35 cellular contexts compared by ENCODE assay signal in genomic region chr9:76529667-76530066, GRCh38.
"Had no signal": no experiment of that assay in that cellular context is flagged by ENCODE, and none has a peak within 500 bp of the region (broad histone marks: within the 10 kb centered on the region; RNA-seq: fewer than 3 reads in every experiment).

No MANE protein-coding gene starts in this region.

- H3K9me3 Mint-ChIP-seq: activated naive CD4-positive, alpha-beta T cell treated with anti-CD3 and anti-CD28 coated beads, Interleukin-2, amount 10 ng/mL, durations not matched to agents 7 days and 5 days; activated naive CD8-positive, alpha-beta T cell treated with anti-CD3 and anti-CD28 coated beads, Interleukin-2, amount 10 ng/mL, durations not matched to agents 7 days and 5 days; activated T-helper 1 cell treated with anti-CD3 and anti-CD28 coated beads, Interleukin-12 subunit alpha, Interleukin-12 subunit beta, Interleukin-2, Interleukin-4 antibody, amounts not matched to agents 30 ng/mL and 10 ng/mL and 1 ng/mL, durations not matched to agents 14 hours and 24 hours and 36 hours; immature natural killer cell; naive thymus-derived CD4-positive, alpha-beta T cell; neural progenitor cell; stimulated activated effector memory CD8-positive, alpha-beta T cell treated with anti-CD3 and anti-CD28 coated beads, Interleukin-12 subunit alpha, Interleukin-12 subunit beta, amount 100 ng/mL, for 72 hours; stimulated activated naive CD8-positive, alpha-beta T cell treated with anti-CD3 and anti-CD28 coated beads, Interleukin-15, Interleukin-2, amounts not matched to agents 100 ng/mL and 50 ng/mL, for 24 hours; T-helper 2 cell treated with Interferon-gamma antibody and Interleukin-4, amounts not matched to agents 5 μg/mL and 100 μg/mL, for 36 hours had no signal

- H3K9me3 ChIP-seq: ascending aorta, colonic mucosa, gastroesophageal sphincter, psoas muscle, sigmoid colon, thoracic aorta, upper lobe of left lung had no signal

- H3K4me3 Mint-ChIP-seq: activated naive CD4-positive, alpha-beta T cell treated with anti-CD3 and anti-CD28 coated beads, Interleukin-2, amount 10 ng/mL, durations not matched to agents 7 days and 5 days; activated naive CD8-positive, alpha-beta T cell treated with anti-CD3 and anti-CD28 coated beads, Interleukin-2, amount 10 ng/mL, durations not matched to agents 7 days and 5 days; activated T-helper 1 cell treated with anti-CD3 and anti-CD28 coated beads, Interleukin-12 subunit alpha, Interleukin-12 subunit beta, Interleukin-2, Interleukin-4 antibody, amounts not matched to agents 30 ng/mL and 10 ng/mL and 1 ng/mL, durations not matched to agents 14 hours and 24 hours and 36 hours; brain; naive thymus-derived CD4-positive, alpha-beta T cell; neural progenitor cell; stimulated activated effector memory CD8-positive, alpha-beta T cell treated with anti-CD3 and anti-CD28 coated beads, Interleukin-12 subunit alpha, Interleukin-12 subunit beta, amount 100 ng/mL, for 72 hours; stimulated activated naive CD8-positive, alpha-beta T cell treated with anti-CD3 and anti-CD28 coated beads, Interleukin-15, Interleukin-2, amounts not matched to agents 100 ng/mL and 50 ng/mL, for 24 hours; T-helper 2 cell treated with Interferon-gamma antibody and Interleukin-4, amounts not matched to agents 5 μg/mL and 100 μg/mL, for 36 hours had no signal

- H3K36me3 ChIP-seq: ascending aorta, cardiac muscle cell, colonic mucosa, gastroesophageal sphincter, heart left ventricle, neural progenitor cell, sigmoid colon, thoracic aorta, upper lobe of left lung had no signal

- H3K27ac ChIP-seq: cardiac muscle cell, colonic mucosa, gastroesophageal sphincter, neural progenitor cell, parathyroid adenoma, psoas muscle, sigmoid colon, thoracic aorta, VCaP had no signal

- H3K4me1 Mint-ChIP-seq: brain had no signal

- H3K4me3 ChIP-seq: ascending aorta, cardiac muscle cell, colonic mucosa, gastroesophageal sphincter, neural progenitor cell, psoas muscle, sigmoid colon, upper lobe of left lung had no signal

- ATAC-seq: gastroesophageal sphincter; left colon; naive thymus-derived CD4-positive, alpha-beta T cell; psoas muscle; stimulated activated effector memory CD8-positive, alpha-beta T cell treated with anti-CD3 and anti-CD28 coated beads, Interleukin-12 subunit alpha, Interleukin-12 subunit beta, amount 100 ng/mL, for 72 hours had no signal

- H3K27ac Mint-ChIP-seq: activated naive CD4-positive, alpha-beta T cell treated with anti-CD3 and anti-CD28 coated beads, Interleukin-2, amount 10 ng/mL, durations not matched to agents 7 days and 5 days; activated T-helper 1 cell treated with anti-CD3 and anti-CD28 coated beads, Interleukin-12 subunit alpha, Interleukin-12 subunit beta, Interleukin-2, Interleukin-4 antibody, amounts not matched to agents 30 ng/mL and 10 ng/mL and 1 ng/mL, durations not matched to agents 14 hours and 24 hours and 36 hours; brain; neural progenitor cell; stimulated activated naive CD8-positive, alpha-beta T cell treated with anti-CD3 and anti-CD28 coated beads, Interleukin-15, Interleukin-2, amounts not matched to agents 100 ng/mL and 50 ng/mL, for 24 hours; T-helper 2 cell treated with Interferon-gamma antibody and Interleukin-4, amounts not matched to agents 5 μg/mL and 100 μg/mL, for 36 hours had no signal

- H3K36me3 Mint-ChIP-seq: activated naive CD4-positive, alpha-beta T cell treated with anti-CD3 and anti-CD28 coated beads, Interleukin-2, amount 10 ng/mL, durations not matched to agents 7 days and 5 days; brain; naive thymus-derived CD4-positive, alpha-beta T cell; neural progenitor cell; stimulated activated effector memory CD8-positive, alpha-beta T cell treated with anti-CD3 and anti-CD28 coated beads, Interleukin-12 subunit alpha, Interleukin-12 subunit beta, amount 100 ng/mL, for 72 hours had no signal

- H3K27me3 ChIP-seq: ascending aorta, cardiac muscle cell, colonic mucosa, heart left ventricle, neural progenitor cell, sigmoid colon, upper lobe of left lung had no signal

- DNase-seq: activated CD4-positive, alpha-beta T cell treated with anti-CD3 and anti-CD28 coated beads for 4 hours; activated CD4-positive, alpha-beta T cell treated with anti-CD3 and anti-CD28 coated beads, Interleukin-2, amount 50 U/mL, for 4 hours; activated CD8-positive, alpha-beta memory T cell treated with anti-CD3 and anti-CD28 coated beads for 24 hours; activated CD8-positive, alpha-beta memory T cell treated with anti-CD3 and anti-CD28 coated beads, Interleukin-2, amount 50 U/mL, for 4 hours; activated gamma-delta T cell; activated naive CD4-positive, alpha-beta T cell treated with anti-CD3 and anti-CD28 coated beads, Interleukin-2, amount 10 ng/mL, durations not matched to agents 7 days and 5 days; activated naive CD8-positive, alpha-beta T cell treated with anti-CD3 and anti-CD28 coated beads, Interleukin-2, amount 10 ng/mL, durations not matched to agents 7 days and 5 days; activated T-cell treated with anti-CD3 and anti-CD28 coated beads, Interleukin-2, amount 50 U/mL, for 1 hour; cerebellar nuclear complex; colonic mucosa; heart left ventricle; hypothalamus; immature natural killer cell; kidney; left colon; midbrain; naive thymus-derived CD4-positive, alpha-beta T cell; occipital lobe; psoas muscle; sigmoid colon; small intestine; stimulated activated CD4-positive, alpha-beta T cell treated with anti-CD3 and anti-CD28 coated beads, Interleukin-4, amount 100 ng/mL, for 24 hours; upper lobe of left lung had no signal

- H3K27me3 Mint-ChIP-seq: brain; stimulated activated naive CD8-positive, alpha-beta T cell treated with anti-CD3 and anti-CD28 coated beads, Interleukin-15, Interleukin-2, amounts not matched to agents 100 ng/mL and 50 ng/mL, for 24 hours had no signal

- H3K4me1 ChIP-seq: ascending aorta, colonic mucosa, gastroesophageal sphincter, neural progenitor cell, psoas muscle, sigmoid colon had no signal
